ENCODE assay signal across 9 cellular contexts in the genomic region with DNA sequence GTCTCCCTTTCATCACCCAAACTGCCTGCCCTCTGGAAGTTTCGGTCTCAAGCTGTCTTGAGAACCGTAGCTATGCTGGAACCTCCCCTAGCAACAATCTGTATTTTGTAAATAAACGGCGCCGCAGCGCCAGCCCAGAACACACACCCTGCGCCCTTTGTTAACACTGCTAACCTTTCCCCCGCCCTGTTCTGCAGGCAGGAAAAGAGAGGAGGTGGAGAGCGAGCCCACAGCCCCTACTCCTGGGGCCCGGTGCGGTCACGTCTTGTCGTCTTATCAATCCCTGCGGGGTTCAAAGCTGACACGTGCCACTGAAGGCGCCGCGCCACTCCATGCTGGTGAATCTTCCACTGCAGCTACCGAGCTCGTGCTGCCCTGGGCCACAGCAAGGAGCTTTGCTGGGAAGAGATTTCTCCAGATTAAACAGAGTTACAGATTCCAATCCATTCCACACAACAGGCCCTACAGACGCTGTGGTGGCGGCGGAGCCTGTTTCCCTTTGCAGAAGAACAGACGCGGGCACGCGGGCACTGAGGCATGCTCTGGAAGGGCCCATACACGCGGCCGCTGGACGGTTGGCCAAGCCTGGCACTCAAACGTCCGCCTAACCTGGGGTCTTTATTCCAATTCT. TPM values are rescaled to one million over a fixed set of nuclear protein-coding genes. Genes with fewer than 3 reads are reported as not detected.
DNase-seq lines count a peak whose midpoint lies in the region; ATAC-seq and TF ChIP-seq lines count a peak whose summit lies in the region.
"Had no signal": no experiment of that assay in that cellular context is flagged by ENCODE, and none has a peak within 500 bp of the region (broad histone marks: within the 10 kb centered on the region; RNA-seq: fewer than 3 reads in every experiment).

No MANE protein-coding gene starts in this region.

- WGBS in lung, 2 donors = 37 to 59% methylated on average over 33 of the region's 33 CpGs
- WGBS in aorta, 2 donors = 59 to 69% methylated on average over 33 of the region's 33 CpGs

- intact Hi-C loops in aorta (cut with DNase I) = no loop called here

- H3K36me3 ChIP-seq in lung (ENCODE audit: control insufficient read depth in 2 of 2, insufficient read depth in 2 of 2, low read length in 2 of 2) (peaks cover 0 to 3% of the 10 kb centered on the region in 2 donors), aorta (ENCODE audit: control insufficient read depth in 1 of 2, insufficient read depth in 2 of 2, low read length in 1 of 2) (no peaks in the 10 kb centered on the region)

- ATAC-seq in lung (ENCODE audit: insufficient read depth, low FRiP score) (peak; percentile 46), aorta (ENCODE audit: low FRiP score) (peak; percentile 42), HG02623 (IDR thresholded peaks at IDR 0.05; ENCODE audit: unreplicated experiment) (no peak), GM18868 (IDR thresholded peaks at IDR 0.05; ENCODE audit: unreplicated experiment) (no peak)

- peak overlapping the region; percentile 41 to 79 for H3K27ac ChIP-seq in lung (ENCODE audit: low read depth in 1 of 2, low read length in 1 of 2)
- no peak overlapping the region for H3K27ac ChIP-seq in aorta (ENCODE audit: low read depth in 1 of 2, low read length in 2 of 2)

- H3K9me3 ChIP-seq in lung (ENCODE audit: control insufficient read depth in 2 of 2, insufficient read depth in 1 of 2, low read length in 1 of 2) (no peaks in the 10 kb centered on the region), aorta (ENCODE audit: control insufficient read depth, low read length) (no peaks in the 10 kb centered on the region)

- H3K4me1 ChIP-seq in lung (ENCODE audit: control insufficient read depth in 2 of 2, insufficient read depth in 2 of 2, low read length in 2 of 2) (peaks cover 15 to 25% of the 10 kb centered on the region in 2 donors), aorta (ENCODE audit: control insufficient read depth in 1 of 2, insufficient read depth in 2 of 2, low read length in 2 of 2) (no peaks in the 10 kb centered on the region)

- DNase-seq in AG08396 (ENCODE audit: low spot score) (peak; percentile 51), NCI-H146 (lab: John Stamatoyannopoulos, UW) (peak; percentile 51), astrocyte of the hippocampus (ENCODE audit: low read depth, low spot score) (peak; percentile 27), lung (ENCODE audit: low spot score) (peak; percentile 92), aorta (peak; percentile 61 to 87), putamen (ENCODE audit: low spot score) (no peak)

- no peaks in the 10 kb centered on the region for H3K27me3 ChIP-seq in lung (ENCODE audit: control insufficient read depth, insufficient read depth)
- no peaks in the 10 kb centered on the region for H3K27me3 ChIP-seq in aorta (ENCODE audit: control insufficient read depth in 1 of 2, insufficient read depth in 2 of 2, low read length in 1 of 2)

- TF ChIP-seq CTCF in lung (IDR thresholded peaks at IDR 0.05; ENCODE audit: control extremely low read depth, extremely low read depth) = no peak

- no peak overlapping the region for H3K4me3 ChIP-seq in lung
- H3K4me3 ChIP-seq in aorta (ENCODE audit: low read length in 2 of 2) = no peak overlapping the region

RNA-seq across cellular contexts. Expression of gene ZDHHC11B, which starts 25.3 kb away (rescaled TPM):
- total RNA-seq in lung (10 to 100 TPM in 1 of 2 donors, 1 to 10 TPM in 1; 6.9 to 44.4 TPM), aorta (10 to 100 TPM in 1 of 2 donors, 1 to 10 TPM in 1; 5.9 to 17.7 TPM)
- polyA plus RNA-seq in lung (1 to 10 TPM; 3.1 to 5.2 TPM), aorta (1 to 10 TPM; 2.0 to 4.5 TPM)
- total RNA-seq: T-helper 1 cell treated with Interleukin-12 subunit alpha and Interleukin-12 subunit beta and Interleukin-4 antibody, amounts not matched to agents 30 ng/mL and 1 ng/mL, for 36 hours had no signal

Comparison
In these comparisons a context has a peak if more than half of its experiments do, and no peak if none do; other contexts are left out.
1. ATAC-seq: peak in lung (single experiment) and aorta (single experiment); none in HG02623 (single experiment) and GM18868 (single experiment).
2. H3K27ac ChIP-seq: peak in lung (2 of 2); none in aorta (0 of 2).